In genomic region chr18:56083097-56083865, GRCh38 we compare ENCODE assay signal across 15 cellular contexts.
DNase-seq lines count a peak whose midpoint lies in the region; ATAC-seq, FAIRE-seq and TF ChIP-seq lines count a peak whose summit lies in the region.
"Had no signal": no experiment of that assay in that cellular context is flagged by ENCODE, and none has a peak within 500 bp of the region (broad histone marks: within the 10 kb centered on the region; RNA-seq: fewer than 3 reads in every experiment).

No MANE protein-coding gene starts in this region.

- no peak overlapping the region for H3K27ac ChIP-seq in mammary epithelial cell (ENCODE audit: insufficient read depth, low read depth, low read length)
- peak overlapping the region; percentile 95 for H3K27ac ChIP-seq in endothelial cell of umbilical vein (ENCODE audit: insufficient read depth, low read depth, low read length)
- no peak overlapping the region for H3K27ac ChIP-seq in lower lobe of right lung
- H3K27ac ChIP-seq in aorta (ENCODE audit: low read depth in 1 of 2, low read length in 2 of 2), result no peak overlapping the region
- H3K27ac ChIP-seq: RWPE1 had no signal

- H3K9me3 Mint-ChIP-seq in MCF 10A (ENCODE audit: unreplicated experiment), result no peaks in the 10 kb centered on the region
- H3K9me3 Mint-ChIP-seq: type B pancreatic cell had no signal

- H3K79me2 ChIP-seq in mammary epithelial cell (ENCODE audit: insufficient read depth, low read length), result no peaks in the 10 kb centered on the region
- no peaks in the 10 kb centered on the region for H3K79me2 ChIP-seq in endothelial cell of umbilical vein (ENCODE audit: control insufficient read depth, insufficient read depth, low read length)

- TF ChIP-seq CTCF in mammary epithelial cell (conservative IDR thresholded peaks at IDR 0.05 in 1 of 2, IDR thresholded peaks at IDR 0.05 in 1 of 2; ENCODE audit: extremely low read depth in 1 of 2, insufficient read depth in 1 of 2, low read depth in 1 of 2, low read length in 2 of 2) (no peak), MCF 10A (IDR thresholded peaks at IDR 0.05; ENCODE audit: unreplicated experiment) (no peak), endothelial cell of umbilical vein (IDR thresholded peaks at IDR 0.05; ENCODE audit: extremely low read depth in 1 of 2, insufficient read depth in 1 of 2, low read depth in 1 of 2, low read length in 2 of 2) (peak; percentile 24 to 46), lower lobe of right lung (IDR thresholded peaks at IDR 0.05) (peak; percentile 21)

- BruUV-seq in mammary epithelial cell (replicated peaks; lab: Mats Ljungman, UMichigan), result no TSS peak
- no TSS peak for BruUV-seq in MCF 10A (replicated peaks; lab: Mats Ljungman, UMichigan)
- TSS peak; percentile 79 for BruUV-seq in endothelial cell of umbilical vein (replicated peaks; lab: Mats Ljungman, UMichigan)

- peaks cover 4% of the 10 kb centered on the region for H3K4me1 ChIP-seq in mammary epithelial cell (ENCODE audit: insufficient read depth, low read length)
- peaks cover 26% of the 10 kb centered on the region for H3K4me1 ChIP-seq in endothelial cell of umbilical vein (ENCODE audit: control insufficient read depth, extremely low read depth, insufficient read depth, low read length)
- peaks cover 18% of the 10 kb centered on the region for H3K4me1 ChIP-seq in lower lobe of right lung
- no peaks in the 10 kb centered on the region for H3K4me1 ChIP-seq in aorta (ENCODE audit: control insufficient read depth in 1 of 2, insufficient read depth in 2 of 2, low read length in 2 of 2)

- POLR2A ChIA-PET in MCF 10A (lab: Yijun Ruan, JAX), result no interaction called here
- POLR2A ChIA-PET in endothelial cell of umbilical vein (lab: Charles Lee), result interaction anchor here (1.3 to 1.4 kb wide), 3 partner anchors 24 to 681 kb away, joined by 3 to 4 read pairs (median 3); no protein-coding TSS in a partner anchor

- no peaks in the 10 kb centered on the region for H3K9me3 ChIP-seq in mammary epithelial cell (replicated peaks; ENCODE audit: insufficient read depth, low read length)
- H3K9me3 ChIP-seq in endothelial cell of umbilical vein (replicated peaks; ENCODE audit: control insufficient read depth, insufficient read depth, low read length), result no peaks in the 10 kb centered on the region
- no peaks in the 10 kb centered on the region for H3K9me3 ChIP-seq in lower lobe of right lung
- no peaks in the 10 kb centered on the region for H3K9me3 ChIP-seq in aorta (ENCODE audit: control insufficient read depth, low read length)

- no peak overlapping the region for H3K27ac Mint-ChIP-seq in MCF 10A (ENCODE audit: low read depth, unreplicated experiment)
- H3K27ac Mint-ChIP-seq: activated naive CD8-positive, alpha-beta T cell; type B pancreatic cell had no signal

- H3K9me1 ChIP-seq in endothelial cell of umbilical vein (replicated peaks; ENCODE audit: control insufficient read depth, extremely low read depth, insufficient read depth, low read length), result no peaks in the 10 kb centered on the region

- in situ Hi-C loops in mammary epithelial cell (cut with MboI; ENCODE audit: low sequenced_read_pairs in 2 of 2), result no loop called here

- H2AFZ ChIP-seq in mammary epithelial cell (ENCODE audit: low read depth, low read length) (peak overlapping the region; percentile 53), endothelial cell of umbilical vein (ENCODE audit: low read depth, low read length) (peak overlapping the region; percentile 20)

- peaks cover 15% of the 10 kb centered on the region for H3K4me1 Mint-ChIP-seq in MCF 10A (ENCODE audit: insufficient read depth, unreplicated experiment)

- TF ChIP-seq POLR2A in endothelial cell of umbilical vein (IDR thresholded peaks at IDR 0.05; ENCODE audit: low read depth, low read length), result peak; percentile 71

- ATAC-seq in lower lobe of right lung (no peak), aorta (ENCODE audit: low FRiP score) (no peak), GM19351 (IDR thresholded peaks at IDR 0.05; ENCODE audit: unreplicated experiment) (no peak), HG03460 (IDR thresholded peaks at IDR 0.05; ENCODE audit: unreplicated experiment) (no peak)
- ATAC-seq: esophagus mucosa had no signal

- CTCF ChIA-PET in mammary epithelial cell (lab: Charles Lee; ENCODE audit: low non-redundant PET) (no interaction called here), MCF 10A (lab: Yijun Ruan, JAX) (no interaction called here), endothelial cell of umbilical vein (lab: Charles Lee) (interaction anchor here (0.6 to 2.0 kb wide), 17 partner anchors 10 to 668 kb away, joined by 3 to 13 read pairs (median 3); no protein-coding TSS in a partner anchor)

- H4K20me1 ChIP-seq in mammary epithelial cell (ENCODE audit: insufficient read depth, low read length) (no peaks in the 10 kb centered on the region), endothelial cell of umbilical vein (replicated peaks; ENCODE audit: control insufficient read depth, extremely low read depth, insufficient read depth, low read length) (no peaks in the 10 kb centered on the region)

- DNase-seq in mammary epithelial cell, result no peak
- DNase-seq in MCF 10A (ENCODE audit: unreplicated experiment), result no peak
- DNase-seq in endothelial cell of umbilical vein (ENCODE audit: low read depth, low spot score), result peak; percentile 99
- DNase-seq in lower lobe of right lung, result no peak
- peak; percentile 44 to 76 for DNase-seq in aorta
- no peak for DNase-seq in RKO (ENCODE audit: low spot score)
- DNase-seq: activated CD4-positive, alpha-beta T cell treated with anti-CD3 and anti-CD28 coated beads for 4 hours; NCI-H1417 treated with DMSO at 0.1 percent for 48 hours; stimulated activated CD4-positive, alpha-beta T cell treated with anti-CD3 and anti-CD28 coated beads, Interleukin-4, amount 100 ng/mL, for 4 hours had no signal

- H3K4me2 ChIP-seq in mammary epithelial cell (ENCODE audit: insufficient read depth, low read depth, low read length), result no peak overlapping the region
- peak overlapping the region; percentile 60 for H3K4me2 ChIP-seq in endothelial cell of umbilical vein (ENCODE audit: insufficient read depth, low read length)

- H3K27me3 Mint-ChIP-seq in MCF 10A (ENCODE audit: insufficient read depth, unreplicated experiment), result no peaks in the 10 kb centered on the region
- H3K27me3 Mint-ChIP-seq: activated naive CD8-positive, alpha-beta T cell; type B pancreatic cell had no signal

- dilution Hi-C loops in mammary epithelial cell (cut with HindIII; ENCODE audit: low sequenced_read_pairs), result no loop called here
- dilution Hi-C loops in endothelial cell of umbilical vein (cut with MboI; ENCODE audit: extremely low pct_ligation_motif_present, low sequenced_read_pairs), result no loop called here

- no peaks in the 10 kb centered on the region for H3K36me3 Mint-ChIP-seq in MCF 10A (ENCODE audit: insufficient read depth, unreplicated experiment)
- H3K36me3 Mint-ChIP-seq: activated naive CD8-positive, alpha-beta T cell; type B pancreatic cell had no signal

- WGBS in mammary epithelial cell (ENCODE audit: low coverage, missing lambda C conversion rate), result 45% methylated on average over 12 of the region's 12 CpGs
- WGBS in aorta, 2 donors, result 39 to 42% methylated on average over 12 of the region's 12 CpGs

- intact Hi-C loops in mammary epithelial cell (cut with micrococcal nuclease) (no loop called here), MCF 10A (cut with micrococcal nuclease) (no loop called here), endothelial cell of umbilical vein (cut with micrococcal nuclease) (loop anchor here (1.0 to 5.0 kb wide), 15 partner anchors 62 to 986 kb away; no protein-coding TSS in a partner anchor), lower lobe of right lung (cut with DNase I) (no loop called here), aorta (cut with DNase I) (no loop called here)

- FAIRE-seq in endothelial cell of umbilical vein (lab: Jason Lieb, UNC), result peak; percentile 92

- no peak overlapping the region for H3K4me3 ChIP-seq in mammary epithelial cell (replicated peaks in 1 of 3; ENCODE audit: insufficient read depth in 1 of 3, low read depth in 2 of 3, low read length in 3 of 3)
- no peak overlapping the region for H3K4me3 ChIP-seq in endothelial cell of umbilical vein (replicated peaks in 1 of 3; ENCODE audit: insufficient read depth in 1 of 3, low read depth in 1 of 3, low read length in 3 of 3)
- no peak overlapping the region for H3K4me3 ChIP-seq in lower lobe of right lung
- no peak overlapping the region for H3K4me3 ChIP-seq in aorta (ENCODE audit: low read length in 2 of 2)

- H3K36me3 ChIP-seq in mammary epithelial cell (ENCODE audit: insufficient read depth, low read length) (no peaks in the 10 kb centered on the region), endothelial cell of umbilical vein (ENCODE audit: control insufficient read depth in 2 of 2, extremely low read depth in 1 of 2, insufficient read depth in 2 of 2, low read length in 2 of 2) (no peaks in the 10 kb centered on the region), lower lobe of right lung (no peaks in the 10 kb centered on the region), aorta (ENCODE audit: control insufficient read depth in 1 of 2, insufficient read depth in 2 of 2, low read length in 1 of 2) (no peaks in the 10 kb centered on the region)

- no peak overlapping the region for H3K9ac ChIP-seq in mammary epithelial cell (ENCODE audit: insufficient read depth, low read length)
- H3K9ac ChIP-seq in endothelial cell of umbilical vein (replicated peaks; ENCODE audit: extremely low read depth, insufficient read depth, low read length), result peak overlapping the region; percentile 69

- H3K27me3 ChIP-seq in mammary epithelial cell (ENCODE audit: insufficient read depth, low read length) (no peaks in the 10 kb centered on the region), endothelial cell of umbilical vein (ENCODE audit: control insufficient read depth in 2 of 2, insufficient read depth in 2 of 2, low read length in 2 of 2) (no peaks in the 10 kb centered on the region), lower lobe of right lung (ENCODE audit: low read depth) (no peaks in the 10 kb centered on the region), aorta (ENCODE audit: control insufficient read depth in 1 of 2, insufficient read depth in 2 of 2, low read length in 1 of 2) (no peaks in the 10 kb centered on the region)

- H3K4me3 Mint-ChIP-seq in MCF 10A (ENCODE audit: unreplicated experiment), result no peak overlapping the region
- H3K4me3 Mint-ChIP-seq: activated naive CD8-positive, alpha-beta T cell; type B pancreatic cell had no signal

TF ChIP-seq in endothelial cell of umbilical vein, 7 proteins besides CTCF, POLR2A, EP300 and RAD21 (continues in another document):
- TF ChIP-seq GATA2 (IDR thresholded peaks at IDR 0.05; ENCODE audit: insufficient read depth, insufficient read length, low read depth, low read length), result peak; percentile 85
- TF ChIP-seq EZH2 (IDR thresholded peaks at IDR 0.05; ENCODE audit: borderline replicate concordance, low read depth, low read length, severe bottlenecking), result no peak
- TF ChIP-seq MYC (IDR thresholded peaks at IDR 0.05; ENCODE audit: low read depth, low read length), result no peak
- TF ChIP-seq MAX (IDR thresholded peaks at IDR 0.05; ENCODE audit: insufficient read depth, insufficient read length), result no peak
- peak; percentile 37 for TF ChIP-seq JUN (IDR thresholded peaks at IDR 0.05; ENCODE audit: borderline replicate concordance, insufficient read depth, insufficient read length, low read depth)

Comparison
In these comparisons a context has a peak if more than half of its experiments do, and no peak if none do; other contexts are left out.
1. DNase-seq: peak in endothelial cell of umbilical vein (single experiment) and aorta (2 of 2); none in mammary epithelial cell (single experiment), MCF 10A (single experiment), lower lobe of right lung (single experiment) and RKO (single experiment).
2. CTCF ChIP-seq: peak in endothelial cell of umbilical vein (2 of 2) and lower lobe of right lung (single experiment); none in mammary epithelial cell (0 of 2) and MCF 10A (single experiment).